3 cellular contexts compared by ENCODE assay signal in the genomic region with DNA sequence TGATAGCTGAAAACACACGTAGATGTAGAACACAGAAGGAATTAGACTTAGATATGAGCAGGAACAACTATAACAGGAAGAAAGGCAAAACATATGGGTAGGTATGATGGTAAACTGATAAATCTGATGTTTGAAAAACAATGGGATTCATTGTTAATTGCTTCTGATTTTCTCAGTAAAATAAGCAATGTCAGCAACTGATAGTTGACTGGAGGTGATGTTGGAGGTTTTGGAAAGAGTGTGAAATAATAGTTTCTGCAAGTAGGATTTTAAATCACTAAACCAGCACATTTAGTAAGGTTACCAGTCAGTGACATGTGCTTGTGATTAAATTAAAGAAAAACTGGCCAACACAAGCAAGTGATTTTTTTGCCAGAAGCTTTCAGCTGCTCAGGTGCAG.
TF ChIP-seq lines count a peak whose summit lies in the region.

No MANE protein-coding gene starts in this region.

TF ChIP-seq in HepG2, 621 proteins besides CTCF, POLR2A, EP300 and RAD21:
- TF ChIP-seq YEATS4 (CRISPR knock-in tag; IDR thresholded peaks at IDR 0.05; ENCODE audit: borderline replicate concordance) (no peak), MAFK (conservative IDR thresholded peaks at IDR 0.05 in 1 of 2, IDR thresholded peaks at IDR 0.05 in 1 of 2; ENCODE audit: low read length in 2 of 2) (peak; percentile 33 to 61; a peak in 3 of 4 replicates), MAFF (IDR thresholded peaks at IDR 0.05; ENCODE audit: low read depth, low read length) (peak; percentile 52), ZNF841 (CRISPR knock-in tag; IDR thresholded peaks at IDR 0.05; ENCODE audit: borderline replicate concordance) (no peak), TRIM22 (IDR thresholded peaks at IDR 0.05) (no peak), ZNF790 (CRISPR knock-in tag; IDR thresholded peaks at IDR 0.05; ENCODE audit: borderline replicate concordance) (no peak), MED8 (CRISPR knock-in tag; IDR thresholded peaks at IDR 0.05; ENCODE audit: insufficient replicate concordance) (no peak)
- TF ChIP-seq, protein P1, sequence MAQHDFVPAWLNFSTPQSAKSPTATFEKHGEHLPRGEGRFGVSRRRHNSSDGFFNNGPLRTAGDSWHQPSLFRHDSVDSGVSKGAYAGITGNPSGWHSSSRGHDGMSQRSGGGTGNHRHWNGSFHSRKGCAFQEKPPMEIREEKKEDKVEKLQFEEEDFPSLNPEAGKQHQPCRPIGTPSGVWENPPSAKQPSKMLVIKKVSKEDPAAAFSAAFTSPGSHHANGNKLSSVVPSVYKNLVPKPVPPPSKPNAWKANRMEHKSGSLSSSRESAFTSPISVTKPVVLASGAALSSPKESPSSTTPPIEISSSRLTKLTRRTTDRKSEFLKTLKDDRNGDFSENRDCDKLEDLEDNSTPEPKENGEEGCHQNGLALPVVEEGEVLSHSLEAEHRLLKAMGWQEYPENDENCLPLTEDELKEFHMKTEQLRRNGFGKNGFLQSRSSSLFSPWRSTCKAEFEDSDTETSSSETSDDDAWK (CRISPR knock-in tag; IDR thresholded peaks at IDR 0.05): no peak

TF ChIP-seq in A549, 52 proteins besides CTCF, POLR2A, EP300 and RAD21:
- TF ChIP-seq KDM1A (IDR thresholded peaks at IDR 0.05; ENCODE audit: low read depth): no peak
- no peak for TF ChIP-seq RFX5 (IDR thresholded peaks at IDR 0.05)
- peak; percentile 62 for TF ChIP-seq MAFK (IDR thresholded peaks at IDR 0.05; ENCODE audit: partially characterized antibody)

TF ChIP-seq in K562, 482 proteins besides CTCF, POLR2A, EP300 and RAD21:
- TF ChIP-seq ZNF717 (CRISPR knock-in tag; IDR thresholded peaks at IDR 0.05) (no peak), ZNF77 (CRISPR knock-in tag; IDR thresholded peaks at IDR 0.05) (no peak), ZSCAN32 (CRISPR knock-in tag; IDR thresholded peaks at IDR 0.05) (no peak), ZNF316 (IDR thresholded peaks at IDR 0.05) (peak; percentile 25; the same call in 1 of the 2 replicates), ZKSCAN1 (IDR thresholded peaks at IDR 0.05; ENCODE audit: low read depth, low read length) (no peak)
